ENCODE assay signal across 8 cellular contexts in genomic region chr3:49022751-49023171, GRCh38. TPM values are rescaled to one million over a fixed set of nuclear protein-coding genes. Genes with fewer than 3 reads are reported as not detected.
A peak's percentile ranks its signal among the peaks of the same experiment; 100 is the strongest.
DNase-seq lines count a peak whose midpoint lies in the region; ATAC-seq and TF ChIP-seq lines count a peak whose summit lies in the region.

No MANE protein-coding gene starts in this region.

- peaks cover 30 to 70% (median 35%) of the 10 kb centered on the region in 3 donors for H3K4me1 Mint-ChIP-seq in CD8-positive, alpha-beta memory T cell

- H3K9me3 ChIP-seq in CD8-positive, alpha-beta memory T cell (ENCODE audit: low read length), result no peaks in the 10 kb centered on the region
- H3K9me3 ChIP-seq in Loucy (ENCODE audit: insufficient read depth, low read depth, low read length) (no peaks in the 10 kb centered on the region), breast epithelium (no peaks in the 10 kb centered on the region), mucosa of stomach (ENCODE audit: control insufficient read depth, low read length) (no peaks in the 10 kb centered on the region)

- H3K27me3 Mint-ChIP-seq in CD8-positive, alpha-beta memory T cell, result peaks cover 0 to 2% of the 10 kb centered on the region in 2 donors

- peak overlapping the region; percentile 89 to 97 (median 94) for H3K4me3 Mint-ChIP-seq in CD8-positive, alpha-beta memory T cell

- TF ChIP-seq CTCF in Loucy (conservative IDR thresholded peaks at IDR 0.05; ENCODE audit: low read length) (no peak), breast epithelium (IDR thresholded peaks at IDR 0.05) (no peak)

- H3K27ac ChIP-seq in CD8-positive, alpha-beta memory T cell (ENCODE audit: low read depth, low read length), result peak overlapping the region; percentile 99
- peak overlapping the region; percentile 100 for H3K27ac ChIP-seq in breast epithelium

- H3F3A ChIP-seq in Loucy (ENCODE audit: low read depth), result peaks cover 3% of the 10 kb centered on the region; the same call in 1 of the 2 replicates

- H3K9me3 Mint-ChIP-seq in CD8-positive, alpha-beta memory T cell, result no peaks in the 10 kb centered on the region

- H3K27ac Mint-ChIP-seq in CD8-positive, alpha-beta memory T cell, result peak overlapping the region; percentile 95 to 98 (median 98)

- peaks cover 68% of the 10 kb centered on the region for H4K20me1 ChIP-seq in Loucy (ENCODE audit: insufficient read depth, low read length, poor library complexity, severe bottlenecking)

- peaks cover 31% of the 10 kb centered on the region for H3K4me1 ChIP-seq in CD8-positive, alpha-beta memory T cell (ENCODE audit: insufficient read depth, low read length)
- H3K4me1 ChIP-seq in Loucy (ENCODE audit: insufficient read depth, low read length, poor library complexity, severe bottlenecking) (peaks cover 47% of the 10 kb centered on the region), breast epithelium (peaks cover 10 to 17% of the 10 kb centered on the region in 2 donors), mucosa of stomach (ENCODE audit: control insufficient read depth, insufficient read depth, low read length) (peaks cover 30% of the 10 kb centered on the region)

- no peak for TF ChIP-seq POLR2A in breast epithelium (IDR thresholded peaks at IDR 0.05)

- POLR2A ChIA-PET in CD8-positive, alpha-beta memory T cell (lab: Charles Lee), result interaction anchor here (0.7 to 4.6 kb wide), 7 partner anchors 14 to 98 kb away, joined by 3 to 79 read pairs (median 8); partner anchors contain the start of genes P4HTM, QRICH1, USP19 and WDR6

- H3K9ac ChIP-seq in Loucy (ENCODE audit: low read depth, low read length, poor library complexity, severe bottlenecking) (peak overlapping the region; percentile 98), mucosa of stomach (ENCODE audit: low read length) (peak overlapping the region; percentile 97)

- peaks cover 27% of the 10 kb centered on the region for H3K36me3 ChIP-seq in CD8-positive, alpha-beta memory T cell (ENCODE audit: insufficient read depth, low read length)
- peaks cover 37% of the 10 kb centered on the region; the same call in 1 of the 2 replicates for H3K36me3 ChIP-seq in Loucy (ENCODE audit: insufficient read depth, low read length)
- H3K36me3 ChIP-seq in breast epithelium, result peaks cover 4% of the 10 kb centered on the region
- H3K36me3 ChIP-seq in mucosa of stomach (ENCODE audit: control insufficient read depth, insufficient read depth, low read length), result peaks cover 18% of the 10 kb centered on the region

- H3K9me2 ChIP-seq in Loucy (replicated peaks; ENCODE audit: low read depth, low read length), result no peaks in the 10 kb centered on the region

- H3K4me2 ChIP-seq in Loucy (ENCODE audit: low read depth, low read length, poor library complexity, severe bottlenecking), result peak overlapping the region; percentile 92

- DNase-seq in CD8-positive, alpha-beta memory T cell, result no peak
- DNase-seq in breast epithelium (ENCODE audit: low spot score in 2 of 2), result no peak
- DNase-seq in activated gamma-delta T cell treated with Interleukin-2 at 50 U/mL for 16 hours, result no peak
- DNase-seq in NCI-H446 (lab: John Stamatoyannopoulos, UW), result no peak

- intact Hi-C loops in breast epithelium (cut with DNase I; ENCODE audit: low total_unique reads), result no loop called here

- H3K27me3 ChIP-seq in CD8-positive, alpha-beta memory T cell (ENCODE audit: insufficient read depth, low read length, poor library complexity, severe bottlenecking), result no peaks in the 10 kb centered on the region
- H3K27me3 ChIP-seq in Loucy (ENCODE audit: insufficient read depth, low read length, poor library complexity, severe bottlenecking) (no peaks in the 10 kb centered on the region), breast epithelium (no peaks in the 10 kb centered on the region), mucosa of stomach (ENCODE audit: control insufficient read depth, insufficient read depth, low read length) (no peaks in the 10 kb centered on the region)

- ATAC-seq in GM18909 (IDR thresholded peaks at IDR 0.05; ENCODE audit: poor library complexity, unreplicated experiment) (no peak), HG03521 (IDR thresholded peaks at IDR 0.05; ENCODE audit: unreplicated experiment) (no peak)

- peak overlapping the region; percentile 95 for H3K4me3 ChIP-seq in CD8-positive, alpha-beta memory T cell (ENCODE audit: low read length)
- H3K4me3 ChIP-seq in Loucy (ENCODE audit: low read length, poor library complexity, severe bottlenecking) (peak overlapping the region; percentile 91), breast epithelium (peak overlapping the region; percentile 96 to 99 (median 98)), mucosa of stomach (ENCODE audit: low read length) (peak overlapping the region; percentile 67)

- H3K36me3 Mint-ChIP-seq in CD8-positive, alpha-beta memory T cell, result peaks cover 0 to 58% (median 10%) of the 10 kb centered on the region in 3 donors

- CTCF ChIA-PET in CD8-positive, alpha-beta memory T cell (lab: Charles Lee), result interaction anchor here (0.8 to 7.7 kb wide), 16 partner anchors 9 to 317 kb away, joined by 3 to 121 read pairs (median 6); partner anchors contain the start of genes KLHDC8B, P4HTM, QRICH1 and USP19

- peaks cover 84% of the 10 kb centered on the region for H3K79me2 ChIP-seq in Loucy (ENCODE audit: insufficient read depth, low read length)

- no peak overlapping the region for H2AFZ ChIP-seq in Loucy (ENCODE audit: low read length)

RNA-seq across cellular contexts. Expression of gene NDUFAF3, which starts 0.8 kb away (rescaled TPM):
- 10 to 100 TPM; 86.3 to 88.8 TPM for total RNA-seq in CD8-positive, alpha-beta memory T cell
- 217 TPM for polyA plus RNA-seq in CD8-positive, alpha-beta memory T cell
- 100 to 1,000 TPM; 151 to 171 (median 164) TPM for total RNA-seq in breast epithelium

RNA-seq across cellular contexts. Expression of gene DALRD3, which starts 4.4 kb away (rescaled TPM):
- 10 to 100 TPM; 27.9 to 31.7 TPM for total RNA-seq in CD8-positive, alpha-beta memory T cell
- 24.4 TPM for polyA plus RNA-seq in CD8-positive, alpha-beta memory T cell
- total RNA-seq in breast epithelium, result 10 to 100 TPM; 27.5 to 48.4 (median 37.7) TPM

RNA-seq across cellular contexts. Expression of gene IMPDH2, which starts 6.4 kb away (rescaled TPM):
- 100 to 1,000 TPM; 448 to 457 TPM for total RNA-seq in CD8-positive, alpha-beta memory T cell
- 76.1 TPM for polyA plus RNA-seq in CD8-positive, alpha-beta memory T cell
- total RNA-seq in breast epithelium, result 100 to 1,000 TPM; 123 to 216 (median 178) TPM

RNA-seq across cellular contexts. Expression of gene WDR6, which starts 15.6 kb away (rescaled TPM):
- 100 to 1,000 TPM; 158 to 167 TPM for total RNA-seq in CD8-positive, alpha-beta memory T cell
- polyA plus RNA-seq in CD8-positive, alpha-beta memory T cell, result 82.9 TPM
- 100 to 1,000 TPM in 2 of 3 donors, 10 to 100 TPM in 1; 57.9 to 143 (median 135) TPM for total RNA-seq in breast epithelium

RNA-seq across cellular contexts. Expression of gene P4HTM, which starts 32.7 kb away (rescaled TPM):
- 10 to 100 TPM; 28.6 to 33.0 TPM for total RNA-seq in CD8-positive, alpha-beta memory T cell
- 35.0 TPM for polyA plus RNA-seq in CD8-positive, alpha-beta memory T cell
- 10 to 100 TPM; 29.9 to 59.7 (median 58.7) TPM for total RNA-seq in breast epithelium
